ENCODE assay signal across 8 cellular contexts in the genomic region with DNA sequence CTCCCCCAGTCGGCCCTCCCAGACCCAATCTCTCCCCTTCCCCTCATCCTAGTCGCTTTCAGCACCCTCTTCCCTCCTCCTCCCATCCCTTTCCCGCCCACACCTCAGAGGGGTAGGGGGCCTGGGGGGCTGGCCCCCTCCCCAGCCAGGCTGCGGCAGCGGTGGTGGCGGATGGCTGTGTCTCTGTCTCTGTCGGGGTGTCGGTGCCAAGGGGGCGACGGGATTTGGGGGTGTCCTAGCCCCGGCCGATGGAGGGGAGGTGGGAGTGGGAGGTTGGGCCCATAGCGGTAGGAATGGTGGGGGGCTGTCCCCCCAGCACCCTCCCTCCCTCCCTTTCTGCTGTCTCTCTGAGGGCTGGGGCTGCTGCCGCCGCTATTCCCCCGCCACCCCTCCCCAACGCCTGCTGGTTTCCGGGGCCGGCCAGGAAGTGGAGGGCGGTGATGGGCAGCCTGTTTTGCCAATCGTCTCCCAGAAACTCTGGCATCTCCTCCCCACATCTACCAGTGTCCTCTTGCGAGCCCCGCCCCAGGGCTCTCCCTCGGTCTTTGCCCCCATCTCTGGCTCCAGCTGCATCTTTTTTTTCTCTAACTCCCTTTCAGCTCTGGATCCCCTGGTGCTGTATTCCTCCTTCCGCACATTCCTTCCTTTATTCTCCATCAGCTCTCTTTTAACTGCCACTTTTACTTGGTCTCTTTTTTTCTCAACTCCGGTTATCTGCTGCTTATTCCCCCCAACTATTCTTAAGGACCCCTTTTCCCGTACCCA. TPM values are rescaled to one million over a fixed set of nuclear protein-coding genes. Genes with fewer than 3 reads are reported as not detected.
DNase-seq lines count a peak whose midpoint lies in the region; ATAC-seq and TF ChIP-seq lines count a peak whose summit lies in the region.

A gene with protein sequence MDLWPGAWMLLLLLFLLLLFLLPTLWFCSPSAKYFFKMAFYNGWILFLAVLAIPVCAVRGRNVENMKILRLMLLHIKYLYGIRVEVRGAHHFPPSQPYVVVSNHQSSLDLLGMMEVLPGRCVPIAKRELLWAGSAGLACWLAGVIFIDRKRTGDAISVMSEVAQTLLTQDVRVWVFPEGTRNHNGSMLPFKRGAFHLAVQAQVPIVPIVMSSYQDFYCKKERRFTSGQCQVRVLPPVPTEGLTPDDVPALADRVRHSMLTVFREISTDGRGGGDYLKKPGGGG (minus strand): TSS at position 374 of the 765 bp plus-strand sequence. CDS start 4,588 bp downstream, outside the sequence.

- H3K9ac ChIP-seq in BLaER1: peak within 1 kb of the TSS; percentile 93
- peak within 1 kb of the TSS; percentile 96 for H3K9ac ChIP-seq in OCI-LY1 (ENCODE audit: low read length)
- H3K9ac ChIP-seq in endocrine pancreas (ENCODE audit: control insufficient read depth, insufficient read depth, low read length): peak within 1 kb of the TSS; percentile 88
- peak within 1 kb of the TSS; percentile 88 for H3K9ac ChIP-seq in mesendoderm (ENCODE audit: low read length)

- H3K56ac ChIP-seq in mesendoderm (ENCODE audit: low read length): peak within 1 kb of the TSS; percentile 98

- peak within 1 kb of the TSS; percentile 88 for H3K4me3 ChIP-seq in BLaER1
- peak within 1 kb of the TSS; percentile 91 for H3K4me3 ChIP-seq in OCI-LY1 (ENCODE audit: low read depth, low read length, poor library complexity, severe bottlenecking)
- H3K4me3 ChIP-seq in endocrine pancreas (ENCODE audit: control insufficient read depth, insufficient read depth, low read length): peak within 1 kb of the TSS; percentile 66
- peak within 1 kb of the TSS; percentile 44 for H3K4me3 ChIP-seq in mesendoderm (ENCODE audit: low read length)

- H3F3A ChIP-seq in OCI-LY1 (ENCODE audit: insufficient read depth, low read length): no peaks in the 10 kb centered on the region

- H3K23ac ChIP-seq in mesendoderm (ENCODE audit: low read length): no peak within 1 kb of the TSS

- H3K79me1 ChIP-seq in mesendoderm (ENCODE audit: low read length): peaks cover 27% of the 10 kb centered on the region

- H3K36me3 ChIP-seq in BLaER1: peaks cover 24% of the 10 kb centered on the region
- peaks cover 15% of the 10 kb centered on the region; the same call in 1 of the 2 replicates for H3K36me3 ChIP-seq in OCI-LY1 (ENCODE audit: insufficient read depth, low read length)
- no peaks in the 10 kb centered on the region for H3K36me3 ChIP-seq in endocrine pancreas (ENCODE audit: control insufficient read depth, insufficient read depth, low read length)
- H3K36me3 ChIP-seq in mesendoderm (ENCODE audit: control insufficient read depth, insufficient read depth, low read length): peaks cover 1% of the 10 kb centered on the region

- DNase-seq in HuH-7.5 (ENCODE audit: low spot score): peak; percentile 86
- DNase-seq in activated CD8-positive, alpha-beta memory T cell treated with anti-CD3 and anti-CD28 coated beads, Interleukin-2, amount 50 U/mL, for 24 hours (ENCODE audit: extremely low read depth): peak; percentile 95
- peak; percentile 98 for DNase-seq in mesendoderm
- DNase-seq in stimulated activated CD8-positive, alpha-beta memory T cell treated with anti-CD3 and anti-CD28 coated beads, Interleukin-12 subunit alpha, Interleukin-12 subunit beta, amount 100 ng/mL, for 24 hours (ENCODE audit: extremely low read depth): peak; percentile 83

- H3K4ac ChIP-seq in mesendoderm (ENCODE audit: low read depth, low read length): peak within 1 kb of the TSS; percentile 73

- peaks cover 66% of the 10 kb centered on the region for H3K4me1 ChIP-seq in BLaER1
- peaks cover 56% of the 10 kb centered on the region for H3K4me1 ChIP-seq in OCI-LY1 (ENCODE audit: insufficient read depth, low read length, severe bottlenecking)
- H3K4me1 ChIP-seq in endocrine pancreas (ENCODE audit: control insufficient read depth, insufficient read depth, low read length): peaks cover 22% of the 10 kb centered on the region
- peaks cover 17% of the 10 kb centered on the region for H3K4me1 ChIP-seq in mesendoderm (ENCODE audit: control insufficient read depth, low read depth, low read length)

- peak; percentile 45 for ATAC-seq in GM19455 (IDR thresholded peaks at IDR 0.05; ENCODE audit: unreplicated experiment)

- H3K9me3 ChIP-seq in BLaER1 (no peaks in the 10 kb centered on the region), OCI-LY1 (ENCODE audit: low read length) (no peaks in the 10 kb centered on the region), endocrine pancreas (ENCODE audit: control insufficient read depth, low read length) (no peaks in the 10 kb centered on the region)

- H3K79me2 ChIP-seq in OCI-LY1 (ENCODE audit: insufficient read depth, low read length) (peaks cover 12% of the 10 kb centered on the region; the same call in 1 of the 2 replicates), mesendoderm (ENCODE audit: control insufficient read depth, insufficient read depth, low read length) (peaks cover 37% of the 10 kb centered on the region)

- WGBS in mesendoderm (ENCODE audit: extremely low coverage, insufficient coverage, low lambda C conversion rate): no CpG with 5 or more reads among the region's 27 CpGs

- peak within 1 kb of the TSS; percentile 89 for H3K18ac ChIP-seq in mesendoderm (ENCODE audit: low read length)

- H2BK5ac ChIP-seq in mesendoderm (ENCODE audit: low read length): peak within 1 kb of the TSS; percentile 27

- H3K27me3 ChIP-seq in BLaER1: no peaks in the 10 kb centered on the region
- no peaks in the 10 kb centered on the region for H3K27me3 ChIP-seq in OCI-LY1 (ENCODE audit: insufficient read depth, low read length)
- H3K27me3 ChIP-seq in endocrine pancreas (ENCODE audit: control insufficient read depth, insufficient read depth, low read length): no peaks in the 10 kb centered on the region
- no peaks in the 10 kb centered on the region for H3K27me3 ChIP-seq in mesendoderm (ENCODE audit: insufficient read depth, low read length, poor library complexity)

- H3K27ac ChIP-seq in BLaER1 (peak within 1 kb of the TSS; percentile 90), OCI-LY1 (ENCODE audit: low read depth, low read length, poor library complexity, severe bottlenecking) (peak within 1 kb of the TSS; percentile 87), mesendoderm (ENCODE audit: low read depth, low read length) (peak within 1 kb of the TSS; percentile 89)

- no peaks in the 10 kb centered on the region for H3K9me2 ChIP-seq in OCI-LY1 (ENCODE audit: low read depth, low read length)

- H2AFZ ChIP-seq in OCI-LY1 (ENCODE audit: low read length): no peak within 1 kb of the TSS

- no peaks in the 10 kb centered on the region for H4K20me1 ChIP-seq in BLaER1
- H4K20me1 ChIP-seq in OCI-LY1 (ENCODE audit: insufficient read depth, low read length): no peaks in the 10 kb centered on the region

- H3K4me2 ChIP-seq in BLaER1 (peak within 1 kb of the TSS; percentile 100), OCI-LY1 (ENCODE audit: low read length) (peak within 1 kb of the TSS; percentile 96), mesendoderm (ENCODE audit: low read length) (peak within 1 kb of the TSS; percentile 90)

- peak within 1 kb of the TSS; percentile 97 for H2AK5ac ChIP-seq in mesendoderm (ENCODE audit: low read length)

- H2BK15ac ChIP-seq in mesendoderm (replicated peaks; ENCODE audit: low read depth): no peak within 1 kb of the TSS

- no peak within 1 kb of the TSS for H4K8ac ChIP-seq in mesendoderm (ENCODE audit: low read depth, low read length)

- TF ChIP-seq CTCF in OCI-LY1 (IDR thresholded peaks at IDR 0.05; ENCODE audit: low read length): no peak

- H4K5ac ChIP-seq in mesendoderm (ENCODE audit: low read length): peak within 1 kb of the TSS; percentile 68

- H2BK120ac ChIP-seq in mesendoderm (ENCODE audit: low read depth, low read length): no peak within 1 kb of the TSS

RNA-seq across cellular contexts. Expression of the gene that starts here (rescaled TPM):
- polyA plus RNA-seq in mesendoderm (2013, experiment 1 of 2): 55.5 TPM
- polyA plus RNA-seq in mesendoderm (2013, experiment 2 of 2): 53.7 TPM

Comparison
In these comparisons a context has a peak if more than half of its experiments do, and no peak if none do; other contexts are left out.
1. Peak in every context shown above with its lines: DNase-seq, ATAC-seq, H3K4me3 ChIP-seq and H3K27ac ChIP-seq.